ENCODE assay signal across 4 cellular contexts in genomic region chr20:18132663-18133062, GRCh38.
TF ChIP-seq lines count a peak whose summit lies in the region.

No MANE protein-coding gene starts in this region.

TF ChIP-seq in HepG2, 621 proteins besides CTCF, POLR2A, EP300 and RAD21:
- TF ChIP-seq NBN (conservative IDR thresholded peaks at IDR 0.05) (no peak), CEBPB (IDR thresholded peaks at IDR 0.05; ENCODE audit: borderline replicate concordance, low read depth, low read length) (peak; percentile 77; the same call in 1 of the 2 replicates)

TF ChIP-seq in A549, 52 proteins besides CTCF, POLR2A, EP300 and RAD21:
- TF ChIP-seq EHMT2 (IDR thresholded peaks at IDR 0.05; ENCODE audit: low read depth) (no peak), CEBPB (IDR thresholded peaks at IDR 0.05) (peak; percentile 37 to 56; a peak in 3 of 4 replicates)

TF ChIP-seq in IMR-90, 13 proteins besides CTCF, POLR2A, EP300 and RAD21:
- TF ChIP-seq CEBPB (IDR thresholded peaks at IDR 0.05; ENCODE audit: low read depth, low read length) (0 out of 2 replicates have a peak, but pooled peaks have one; percentile 21), RCOR1 (IDR thresholded peaks at IDR 0.05; ENCODE audit: insufficient replicate concordance, low read length) (no peak), MXI1 (IDR thresholded peaks at IDR 0.05; ENCODE audit: borderline replicate concordance, low read depth, low read length) (no peak), MAZ (IDR thresholded peaks at IDR 0.05; ENCODE audit: borderline replicate concordance, low read depth, low read length) (no peak)
TF ChIP-seq in IMR-90: peak in this region for 1.

TF ChIP-seq in Ishikawa, 13 proteins besides CTCF, POLR2A, EP300 and RAD21:
- TF ChIP-seq USF1 (IDR thresholded peaks at IDR 0.05) (no peak), CEBPB (IDR thresholded peaks at IDR 0.05) (0 out of 2 replicates have a peak, but pooled peaks have one; percentile 36), FOXM1 (IDR thresholded peaks at IDR 0.05; ENCODE audit: borderline replicate concordance, low read depth) (no peak), EGR1 (IDR thresholded peaks at IDR 0.05) (no peak)
